ENCODE assay signal across 8 cellular contexts in the genomic region with DNA sequence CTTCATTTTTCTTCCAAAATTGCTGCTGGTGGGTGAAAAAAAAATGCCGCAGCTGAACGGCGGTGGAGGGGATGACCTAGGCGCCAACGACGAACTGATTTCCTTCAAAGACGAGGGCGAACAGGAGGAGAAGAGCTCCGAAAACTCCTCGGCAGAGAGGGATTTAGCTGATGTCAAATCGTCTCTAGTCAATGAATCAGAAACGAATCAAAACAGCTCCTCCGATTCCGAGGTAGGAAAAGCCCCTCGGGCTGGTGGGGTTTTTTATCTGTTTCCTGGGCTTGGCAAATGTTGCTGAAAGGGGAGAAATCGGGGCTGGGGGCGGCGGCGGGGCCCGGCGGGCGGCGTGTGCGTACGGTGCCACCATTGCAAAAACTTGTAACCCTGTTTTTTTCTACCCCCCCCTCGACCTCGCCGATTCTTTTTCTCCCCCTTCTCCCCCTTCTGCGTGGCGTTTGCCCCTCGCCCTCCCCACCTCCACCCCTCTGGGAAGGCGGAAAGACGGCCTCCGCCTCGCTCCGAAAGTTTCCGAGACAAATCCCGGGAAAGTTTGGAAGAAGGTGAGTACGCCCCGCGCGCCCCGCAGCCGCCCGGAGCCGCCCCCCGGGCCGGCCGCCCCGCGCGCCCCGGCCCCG. TPM values are rescaled to one million over a fixed set of nuclear protein-coding genes. Genes with fewer than 3 reads are reported as not detected.
DNase-seq lines count a peak whose midpoint lies in the region; ATAC-seq and TF ChIP-seq lines count a peak whose summit lies in the region.

No MANE protein-coding gene starts in this region.

- peak in 1 of 3 donors; percentile 5 for TF ChIP-seq POLR2A in body of pancreas (IDR thresholded peaks at IDR 0.05)

- no peak for ATAC-seq in body of pancreas
- ATAC-seq in GM19035 (IDR thresholded peaks at IDR 0.05; ENCODE audit: unreplicated experiment) = no peak

- peak overlapping the region; percentile 90 to 96 (median 94) for H3K27ac ChIP-seq in body of pancreas

- 0 to 1% methylated on average over 38 of the region's 54 CpGs for WGBS in body of pancreas, 2 donors

- H3K36me3 ChIP-seq in body of pancreas (replicated peaks in 1 of 2; ENCODE audit: insufficient read depth in 1 of 2, low read depth in 2 of 2) (no peaks in the 10 kb centered on the region), kidney epithelial cell (ENCODE audit: control insufficient read depth, insufficient read depth, low read length) (no peaks in the 10 kb centered on the region)

- DNase-seq in NCI-H146 (lab: John Stamatoyannopoulos, UW) (peak; percentile 21), NCI-H146 treated with DMSO at 0.1 percent for 48 hours (lab: John Stamatoyannopoulos, UW; ENCODE audit: unreplicated experiment) (no peak), RPMI7951 (ENCODE audit: low read depth) (peak; percentile 39), body of pancreas (peak; percentile 30 to 39 (median 34)), kidney epithelial cell (ENCODE audit: low read depth) (no peak), NCI-H128 (lab: John Stamatoyannopoulos, UW; ENCODE audit: unreplicated experiment) (no peak)
- peak; percentile 1 for DNase-seq in stimulated activated CD8-positive, alpha-beta memory T cell treated with anti-CD3 and anti-CD28 coated beads, Interleukin-12 subunit alpha, Interleukin-12 subunit beta, amount 100 ng/mL, for 4 hours (ENCODE audit: low read depth)

- no peaks in the 10 kb centered on the region for H3K9me3 ChIP-seq in body of pancreas

- intact Hi-C loops in body of pancreas (cut with DNase I) = no loop called here

- H3K27me3 ChIP-seq in body of pancreas (no peaks in the 10 kb centered on the region), kidney epithelial cell (ENCODE audit: control insufficient read depth, insufficient read depth, low read length) (no peaks in the 10 kb centered on the region)

- TF ChIP-seq CTCF in body of pancreas (IDR thresholded peaks at IDR 0.05) = no peak
- no peak for TF ChIP-seq CTCF in kidney epithelial cell (IDR thresholded peaks at IDR 0.05; ENCODE audit: insufficient read depth, low read length, poor library complexity, severe bottlenecking)

- H3K4me1 ChIP-seq in body of pancreas = peaks cover 29% of the 10 kb centered on the region

- H3K4me3 ChIP-seq in body of pancreas (peak overlapping the region; percentile 24 to 54), kidney epithelial cell (ENCODE audit: low read depth, low read length) (peak overlapping the region; percentile 79)

RNA-seq across cellular contexts. Expression of a gene that starts 0.8 kb away (rescaled TPM):
- total RNA-seq in RPMI7951 (2014; rRNA removed; shearing (Covaris generic)) = 0.96 and 2.1 TPM in 2 replicates
- total RNA-seq in body of pancreas (10 to 100 TPM in 1 of 2 donors, 1 to 10 TPM in 1; 9.1 to 25.7 TPM), kidney epithelial cell (3.4 and 13.5 TPM in 2 replicates)

Comparison
In these comparisons a context has a peak if more than half of its experiments do, and no peak if none do; other contexts are left out.
1. DNase-seq: peak in NCI-H146 (single experiment), RPMI7951 (single experiment), body of pancreas (4 of 4) and stimulated activated CD8-positive, alpha-beta memory T cell treated with anti-CD3 and anti-CD28 coated beads, Interleukin-12 subunit alpha, Interleukin-12 subunit beta, amount 100 ng/mL, for 4 hours (single experiment); none in NCI-H146 treated with DMSO at 0.1 percent for 48 hours (single experiment), kidney epithelial cell (single experiment) and NCI-H128 (single experiment).